Comparison of ENCODE assay signal across 8 cellular contexts in the genomic region with DNA sequence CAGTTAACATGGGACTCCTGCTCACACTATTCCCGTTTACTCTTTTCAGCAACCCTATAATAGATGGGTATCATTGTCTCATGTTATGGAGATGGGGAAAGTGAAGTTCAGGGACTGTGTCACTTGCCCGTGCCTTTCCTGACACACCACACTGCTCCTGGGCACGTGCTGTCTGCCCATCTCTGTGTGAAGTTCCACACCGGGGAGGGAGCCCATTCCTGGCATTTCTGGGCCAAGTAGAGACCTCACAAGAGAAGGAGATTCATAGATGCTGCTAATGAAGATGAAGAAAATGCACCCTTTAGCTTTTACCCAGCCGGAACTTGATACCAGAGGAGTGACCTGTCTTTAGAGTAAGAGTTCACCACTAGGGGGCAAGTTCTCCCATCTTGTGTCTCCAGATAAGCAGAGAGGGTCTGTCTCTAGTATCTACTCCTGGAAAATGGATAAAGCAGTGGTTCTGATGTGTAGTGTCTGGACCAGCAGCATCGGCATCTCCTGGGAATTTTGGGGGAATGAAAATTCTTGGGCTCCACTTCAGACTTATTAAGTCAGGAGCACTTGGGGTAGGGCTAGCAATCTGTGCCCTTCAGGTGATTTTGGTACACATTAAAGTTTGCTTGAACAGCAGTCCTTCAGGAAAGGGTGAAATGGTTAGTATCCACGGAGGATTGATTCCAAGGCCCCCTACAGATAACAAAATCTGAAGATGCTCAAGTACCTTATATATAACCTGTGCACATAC. TPM values are rescaled to one million over a fixed set of nuclear protein-coding genes. Genes with fewer than 3 reads are reported as not detected.
DNase-seq lines count a peak whose midpoint lies in the region; ATAC-seq and TF ChIP-seq lines count a peak whose summit lies in the region.

No MANE protein-coding gene starts in this region.

- H3K27ac ChIP-seq in Panc1 (ENCODE audit: low read length) (peak overlapping the region; percentile 25; the same call in 1 of the 2 replicates), iPS DF 6.9 (ENCODE audit: low read length) (no peak overlapping the region)

- no peaks in the 10 kb centered on the region for H3K27me3 Mint-ChIP-seq in stimulated activated naive CD8-positive, alpha-beta T cell treated with anti-CD3 and anti-CD28 coated beads, Interleukin-15, amount 100 ng/mL, for 72 hours

- no peaks in the 10 kb centered on the region for H3K9me3 Mint-ChIP-seq in stimulated activated naive CD8-positive, alpha-beta T cell treated with anti-CD3 and anti-CD28 coated beads, Interleukin-15, amount 100 ng/mL, for 72 hours

- BruUV-seq in Panc1 (replicated peaks; lab: Mats Ljungman, UMichigan) = no TSS peak

- CTCF ChIA-PET in Panc1 (lab: Charles Lee) = interaction anchor here (1.2 kb wide), 1 partner anchor 254 kb away, joined by 3 read pairs; no protein-coding TSS in a partner anchor

- H3K27ac Mint-ChIP-seq in stimulated activated naive CD8-positive, alpha-beta T cell treated with anti-CD3 and anti-CD28 coated beads, Interleukin-15, amount 100 ng/mL, for 72 hours = peak overlapping the region; percentile 75 to 90

- DNase-seq in Right ventricle myocardium inferior (ENCODE audit: missing footprints) (no peak), cardiac septum (ENCODE audit: low spot score) (no peak), H4 (ENCODE audit: low spot score) (peak; percentile 74), LNCaP clone FGC (ENCODE audit: low read depth) (peak; percentile 34), Panc1 (ENCODE audit: low read depth, low spot score) (no peak), astrocyte of the cerebellum (ENCODE audit: low read depth) (peak; percentile 36), iPS DF 6.9 (ENCODE audit: low read depth, low spot score) (peak; percentile 27)
- peak; percentile 30 to 49 for DNase-seq in stimulated activated naive CD8-positive, alpha-beta T cell treated with anti-CD3 and anti-CD28 coated beads, Interleukin-15, amount 100 ng/mL, for 72 hours

- H3K4me1 Mint-ChIP-seq in stimulated activated naive CD8-positive, alpha-beta T cell treated with anti-CD3 and anti-CD28 coated beads, Interleukin-15, amount 100 ng/mL, for 72 hours = peaks cover 35% of the 10 kb centered on the region

- intact Hi-C loops in Right ventricle myocardium inferior (cut with DNase I) = loop anchor here (5.0 kb wide), 2 partner anchors 144 to 264 kb away; a partner anchor contains a TSS
- intact Hi-C loops in cardiac septum (cut with DNase I) = loop anchor here (5.0 to 10.0 kb wide), 4 partner anchors 91 to 261 kb away; a partner anchor contains a TSS
- intact Hi-C loops in Panc1 (cut with micrococcal nuclease; ENCODE audit: unreplicated experiment) = loop anchor here (5.0 to 10.0 kb wide), 2 partner anchors 144 to 261 kb away; a partner anchor contains a TSS

- TF ChIP-seq CTCF in LNCaP clone FGC (IDR thresholded peaks at IDR 0.05; ENCODE audit: control insufficient read depth, extremely low read depth, insufficient read depth) (peak; percentile 58), Panc1 (IDR thresholded peaks at IDR 0.05) (peak; percentile 90), astrocyte of the cerebellum (IDR thresholded peaks at IDR 0.05; ENCODE audit: low read depth, low read length, missing control alignments) (peak; percentile 70)

- in situ Hi-C loops in Panc1 (cut with HindIII; ENCODE audit: low pct_unique_long_range_greater_than_20kb, low sequenced_read_pairs) (no loop called here), astrocyte of the cerebellum (cut with HindIII; ENCODE audit: low sequenced_read_pairs) (no loop called here)

- H3K4me3 ChIP-seq in LNCaP clone FGC (ENCODE audit: low read depth, low read length) (no peak overlapping the region), Panc1 (ENCODE audit: low read depth in 2 of 2, low read length in 2 of 2) (no peak overlapping the region), astrocyte of the cerebellum (ENCODE audit: low read depth, low read length) (no peak overlapping the region), iPS DF 6.9 (ENCODE audit: low read length) (no peak overlapping the region)

- H3K36me3 ChIP-seq in Panc1 (ENCODE audit: control insufficient read depth, insufficient read depth, low read length) (peaks cover 10% of the 10 kb centered on the region), iPS DF 6.9 (ENCODE audit: control insufficient read depth, insufficient read depth, low read length) (no peaks in the 10 kb centered on the region)

- ATAC-seq in Right ventricle myocardium inferior (peak; percentile 51), Panc1 (peak; percentile 81)
- peak; percentile 70 for ATAC-seq in stimulated activated naive CD8-positive, alpha-beta T cell treated with anti-CD3 and anti-CD28 coated beads, Interleukin-15, amount 100 ng/mL, for 72 hours

- peak overlapping the region; percentile 51 to 68 for H3K4me3 Mint-ChIP-seq in stimulated activated naive CD8-positive, alpha-beta T cell treated with anti-CD3 and anti-CD28 coated beads, Interleukin-15, amount 100 ng/mL, for 72 hours

- POLR2A ChIA-PET in Panc1 (lab: Charles Lee) = no interaction called here

- H3K4me1 ChIP-seq in Panc1 (ENCODE audit: control insufficient read depth, insufficient read depth, low read length) (peaks cover 33% of the 10 kb centered on the region), iPS DF 6.9 (ENCODE audit: control insufficient read depth, insufficient read depth, low read length) (no peaks in the 10 kb centered on the region; the same call in 1 of the 2 replicates)

- no CpG with 5 or more reads among the region's 7 CpGs for WGBS in iPS DF 6.9 (ENCODE audit: insufficient coverage, insufficient read length)

- no peaks in the 10 kb centered on the region for H3K27me3 ChIP-seq in Panc1 (ENCODE audit: control insufficient read depth, insufficient read depth, low read length)
- no peaks in the 10 kb centered on the region for H3K27me3 ChIP-seq in iPS DF 6.9 (ENCODE audit: control insufficient read depth, insufficient read depth, low read length)

- H3K9me3 ChIP-seq in Panc1 (ENCODE audit: control insufficient read depth, insufficient read depth, low read depth, low read length) (no peaks in the 10 kb centered on the region), iPS DF 6.9 (ENCODE audit: control insufficient read depth, insufficient read depth, low read length) (no peaks in the 10 kb centered on the region)

RNA-seq across cellular contexts. Expression of a gene that starts 2.0 kb away (rescaled TPM):
- total RNA-seq in Right ventricle myocardium inferior = 10.5 TPM
- 11.0 TPM for total RNA-seq in cardiac septum
- 37.7 and 47.0 TPM in 2 replicates for total RNA-seq in H4 (2014; rRNA removed; shearing (Covaris generic))
- 78.4 TPM for total RNA-seq in Panc1 (2021; ENCODE audit: unreplicated experiment)
- polyA plus RNA-seq in Panc1 (2012; ENCODE audit: insufficient read length) = 32.6 TPM

Comparison
In these comparisons a context has a peak if more than half of its experiments do, and no peak if none do; other contexts are left out.
1. DNase-seq: peak in H4 (single experiment), LNCaP clone FGC (single experiment), astrocyte of the cerebellum (single experiment), iPS DF 6.9 (single experiment) and stimulated activated naive CD8-positive, alpha-beta T cell treated with anti-CD3 and anti-CD28 coated beads, Interleukin-15, amount 100 ng/mL, for 72 hours (2 of 2); none in Right ventricle myocardium inferior (single experiment), cardiac septum (single experiment) and Panc1 (single experiment).
2. Peak in every context shown above with its lines, with median percentiles within 50 percentile points of each other: ATAC-seq and CTCF ChIP-seq.